8 cellular contexts compared by ENCODE assay signal in genomic region chr2:86337235-86338099, GRCh38. TPM values are rescaled to one million over a fixed set of nuclear protein-coding genes. Genes with fewer than 3 reads are reported as not detected.
DNase-seq lines count a peak whose midpoint lies in the region; ATAC-seq and TF ChIP-seq lines count a peak whose summit lies in the region.

TSS of gene REEP1 (minus strand) at chr2:86337626. CDS start at chr2:86337510, 116 bp downstream.

- no peak within 1 kb of the TSS for H3K18ac ChIP-seq in trophoblast cell (ENCODE audit: low read length)

- H3K9ac ChIP-seq in ES-I3 (ENCODE audit: low read depth, low read length) (peak within 1 kb of the TSS; percentile 60), trophoblast cell (ENCODE audit: low read length) (peak within 1 kb of the TSS; percentile 53)

- peak within 1 kb of the TSS; percentile 73 for H3K4me3 Mint-ChIP-seq in activated naive CD4-positive, alpha-beta T cell treated with anti-CD3 and anti-CD28 coated beads for 36 hours

- peak within 1 kb of the TSS; percentile 60 for H2AFZ ChIP-seq in trophoblast cell (ENCODE audit: insufficient read depth, low read length, poor library complexity)

- no peak within 1 kb of the TSS for H2BK120ac ChIP-seq in trophoblast cell (ENCODE audit: insufficient read depth, low read length, poor library complexity)

- H3K4me3 ChIP-seq in Jurkat, Clone E6-1 (ENCODE audit: low read length): peak within 1 kb of the TSS; percentile 4
- H3K4me3 ChIP-seq in heart left ventricle (peak within 1 kb of the TSS; percentile 42 to 86 (median 61)), trophoblast cell (ENCODE audit: low read depth, low read length) (peak within 1 kb of the TSS; percentile 64)

- peaks cover 12% of the 10 kb centered on the region for H3K9me3 Mint-ChIP-seq in activated naive CD4-positive, alpha-beta T cell treated with anti-CD3 and anti-CD28 coated beads for 36 hours

- 1 to 2% (median 1%) methylated on average over 12 to 102 of the region's 102 CpGs for WGBS in heart left ventricle, 4 donors
- no CpG with 5 or more reads among the region's 102 CpGs for WGBS in trophoblast cell (ENCODE audit: extremely low coverage, insufficient coverage, insufficient read length)

- no peak within 1 kb of the TSS for H3K27ac Mint-ChIP-seq in activated naive CD4-positive, alpha-beta T cell treated with anti-CD3 and anti-CD28 coated beads for 36 hours

- intact Hi-C loops in activated naive CD4-positive, alpha-beta T cell treated with anti-CD3 and anti-CD28 coated beads for 36 hours (cut with micrococcal nuclease): no loop called here
- intact Hi-C loops in heart left ventricle (cut with DNase I): loop anchor here in 1 of 10 donors (2.0 kb wide), 1 partner anchor 39 kb away; no protein-coding TSS in a partner anchor

- peak within 1 kb of the TSS; percentile 90 for H3K23ac ChIP-seq in trophoblast cell (ENCODE audit: low read length)

- H3K4me1 ChIP-seq in ES-I3 (ENCODE audit: insufficient read depth, low read length): 0 out of 2 replicates have a peak, but pooled peaks cover 6% of the 10 kb centered on the region
- H3K4me1 ChIP-seq in heart left ventricle: peaks cover 0 to 31% (median 10%) of the 10 kb centered on the region in 12 donors
- peaks cover 0 to 8% of the 10 kb centered on the region in 2 experiments for H3K4me1 ChIP-seq in trophoblast cell (ENCODE audit: control insufficient read depth in 1 of 2, insufficient read depth in 2 of 2, low read length in 2 of 2)

- TF ChIP-seq CTCF in heart left ventricle (IDR thresholded peaks at IDR 0.05): no peak

- H3K36me3 ChIP-seq in ES-I3 (ENCODE audit: insufficient read depth, low read length): no peaks in the 10 kb centered on the region
- no peaks in the 10 kb centered on the region for H3K36me3 ChIP-seq in heart left ventricle
- no peaks in the 10 kb centered on the region for H3K36me3 ChIP-seq in trophoblast cell (ENCODE audit: control insufficient read depth in 1 of 2, insufficient read depth in 2 of 2, low read length in 2 of 2)

- CTCF ChIA-PET in activated naive CD4-positive, alpha-beta T cell treated with anti-CD3 and anti-CD28 coated beads for 36 hours (lab: Charles Lee): no interaction called here

- H3K79me1 ChIP-seq in trophoblast cell (ENCODE audit: low read length): no peaks in the 10 kb centered on the region

- H3K14ac ChIP-seq in trophoblast cell (ENCODE audit: low read length): no peak within 1 kb of the TSS

- H3K27me3 ChIP-seq in heart left ventricle (peaks cover 0 to 47% (median 6%) of the 10 kb centered on the region in 9 donors), trophoblast cell (ENCODE audit: insufficient read depth, low read length) (peaks cover 32% of the 10 kb centered on the region)

- no peak within 1 kb of the TSS for H2AK5ac ChIP-seq in trophoblast cell (ENCODE audit: low read length)

- no peak within 1 kb of the TSS for H4K91ac ChIP-seq in trophoblast cell (ENCODE audit: low read depth, low read length)

- H3K27ac ChIP-seq in heart left ventricle (peak within 1 kb of the TSS; percentile 58 to 90 (median 78)), trophoblast cell (ENCODE audit: low read depth, low read length) (no peak within 1 kb of the TSS)

- H2BK12ac ChIP-seq in trophoblast cell (ENCODE audit: low read length): no peak within 1 kb of the TSS

- peak; percentile 71 to 93 (median 88) for ATAC-seq in heart left ventricle

- no peak within 1 kb of the TSS for H4K12ac ChIP-seq in trophoblast cell (ENCODE audit: low read depth, low read length)

- H3K4ac ChIP-seq in trophoblast cell (ENCODE audit: low read depth, low read length): no peak within 1 kb of the TSS

- H3K36me3 Mint-ChIP-seq in activated naive CD4-positive, alpha-beta T cell treated with anti-CD3 and anti-CD28 coated beads for 36 hours (ENCODE audit: low read depth): peaks cover 6% of the 10 kb centered on the region

- peaks cover 3% of the 10 kb centered on the region; the same call in 1 of the 2 replicates for H3K9me3 ChIP-seq in ES-I3 (ENCODE audit: control insufficient read depth, insufficient read depth, low read length)
- peaks cover 0 to 17% (median 0%) of the 10 kb centered on the region in 12 donors for H3K9me3 ChIP-seq in heart left ventricle
- H3K9me3 ChIP-seq in trophoblast cell (ENCODE audit: insufficient read depth, low read depth, low read length): peaks cover 5% of the 10 kb centered on the region

- peaks cover 10% of the 10 kb centered on the region for H3K4me1 Mint-ChIP-seq in activated naive CD4-positive, alpha-beta T cell treated with anti-CD3 and anti-CD28 coated beads for 36 hours (ENCODE audit: low read depth)

- H3K27me3 Mint-ChIP-seq in activated naive CD4-positive, alpha-beta T cell treated with anti-CD3 and anti-CD28 coated beads for 36 hours (ENCODE audit: low read depth): peaks cover 44% of the 10 kb centered on the region

- no peak within 1 kb of the TSS for H2BK5ac ChIP-seq in trophoblast cell (ENCODE audit: low read depth, low read length, poor library complexity)

- peak within 1 kb of the TSS; percentile 39 for H4K8ac ChIP-seq in trophoblast cell (ENCODE audit: low read depth, low read length)

- H3K4me2 ChIP-seq in trophoblast cell (ENCODE audit: low read length): peak within 1 kb of the TSS; percentile 94

- peak in 1 of 2 donors; percentile 38 for TF ChIP-seq POLR2A in heart left ventricle (IDR thresholded peaks at IDR 0.05)

- no peaks in the 10 kb centered on the region for H3K79me2 ChIP-seq in trophoblast cell (ENCODE audit: control insufficient read depth, insufficient read depth, low read length, poor library complexity)

- DNase-seq in Jurkat, Clone E6-1 (ENCODE audit: low read depth, low spot score): no peak
- DNase-seq in activated naive CD4-positive, alpha-beta T cell treated with anti-CD3 and anti-CD28 coated beads for 36 hours: peak; percentile 23
- DNase-seq in heart left ventricle (peak; percentile 56 to 71 (median 65)), trophoblast cell (peak; percentile 82 to 89), midbrain (lab: John Stamatoyannopoulos, UW) (no peak), NK-92 (lab: John Stamatoyannopoulos, UW; ENCODE audit: unreplicated experiment) (no peak), NCI-H1436 (lab: John Stamatoyannopoulos, UW) (no peak)

RNA-seq across cellular contexts. Expression of gene REEP1, which starts in this region (rescaled TPM):
- 6.6 TPM for polyA plus RNA-seq in Jurkat, Clone E6-1 (2012; ENCODE audit: insufficient read depth, insufficient read length)
- under 1 TPM; 0.19 to 0.37 TPM for total RNA-seq in activated naive CD4-positive, alpha-beta T cell treated with anti-CD3 and anti-CD28 coated beads for 36 hours
- 10 to 100 TPM; 16.0 to 43.4 (median 27.6) TPM for total RNA-seq in heart left ventricle
- polyA plus RNA-seq in heart left ventricle: 10 to 100 TPM; 13.6 to 36.1 TPM
- 22.1 and 24.0 TPM in 2 replicates for polyA plus RNA-seq in trophoblast cell (2013)

Comparison
In these comparisons a context has a peak if more than half of its experiments do, and no peak if none do; other contexts are left out.
1. RNA of gene REEP1 (total RNA-seq): 16.0 to 43.4 TPM in heart left ventricle; 0.19 to 0.37 TPM in activated naive CD4-positive, alpha-beta T cell treated with anti-CD3 and anti-CD28 coated beads for 36 hours; every median in the first group is over 10 times any median in the second.
2. Peak in DNase-seq in activated naive CD4-positive, alpha-beta T cell treated with anti-CD3 and anti-CD28 coated beads for 36 hours; RNA of the gene not detected or under 1 TPM.
3. DNase-seq: peak in heart left ventricle (5 of 5) and trophoblast cell (2 of 2); none in Jurkat, Clone E6-1 (single experiment), midbrain (single experiment), NK-92 (single experiment) and NCI-H1436 (single experiment).
4. H3K4me3 ChIP-seq: peak in every context shown above with its lines; median percentile 64 in trophoblast cell; 61 in heart left ventricle; 4 in Jurkat, Clone E6-1.